ENCODE assay signal across 21 cellular contexts in genomic region chr10:7312179-7312857, GRCh38.
A peak's percentile ranks its signal among the peaks of the same experiment; 100 is the strongest.
DNase-seq lines count a peak whose midpoint lies in the region; ATAC-seq, FAIRE-seq and TF ChIP-seq lines count a peak whose summit lies in the region.
"Had no signal": no experiment of that assay in that cellular context is flagged by ENCODE, and none has a peak within 500 bp of the region (broad histone marks: within the 10 kb centered on the region; RNA-seq: fewer than 3 reads in every experiment).

No MANE protein-coding gene starts in this region.

- 85 to 94% (median 91%) methylated on average over 15 of the region's 15 CpGs for WGBS in stomach, 5 donors

- no peak for TF ChIP-seq POLR2A in stomach (IDR thresholded peaks at IDR 0.05)

- H3K27ac Mint-ChIP-seq in natural killer cell treated with Interleukin-12 subunit alpha and Interleukin-12 subunit beta and Interleukin-15 and Interleukin-18, amount 100 ng/mL, for 72 hours = peak overlapping the region; percentile 54 to 95
- H3K27ac Mint-ChIP-seq in natural killer cell = peak overlapping the region in 1 of 2 donors; percentile 43
- H3K27ac Mint-ChIP-seq in central memory CD8-positive, alpha-beta T cell (ENCODE audit: low read depth) = peak overlapping the region; percentile 35
- H3K27ac Mint-ChIP-seq in nephron progenitor cell = peak overlapping the region; percentile 86
- H3K27ac Mint-ChIP-seq: CD14-positive monocyte had no signal

- peaks cover 64 to 71% of the 10 kb centered on the region in 2 donors for H3K4me1 Mint-ChIP-seq in natural killer cell treated with Interleukin-12 subunit alpha and Interleukin-12 subunit beta and Interleukin-15 and Interleukin-18, amount 100 ng/mL, for 72 hours (ENCODE audit: low read depth in 2 of 2)
- H3K4me1 Mint-ChIP-seq in natural killer cell (peaks cover 77 to 85% of the 10 kb centered on the region in 2 donors), nephron progenitor cell (peaks cover 45% of the 10 kb centered on the region)
- peaks cover 70% of the 10 kb centered on the region for H3K4me1 Mint-ChIP-seq in central memory CD8-positive, alpha-beta T cell

- intact Hi-C loops in natural killer cell (cut with micrococcal nuclease) (no loop called here), stomach (cut with DNase I; ENCODE audit: low total_unique reads) (no loop called here)

- H3K27ac ChIP-seq in stomach = no peak overlapping the region
- H3K27ac ChIP-seq: KMS-11, Peyer's patch, SJCRH30 had no signal

- no peak overlapping the region for H3K4me3 ChIP-seq in stomach
- H3K4me3 ChIP-seq: GM12878, Peyer's patch, SJCRH30 had no signal

- no peaks in the 10 kb centered on the region for H3K9me3 Mint-ChIP-seq in natural killer cell treated with Interleukin-12 subunit alpha and Interleukin-12 subunit beta and Interleukin-15 and Interleukin-18, amount 100 ng/mL, for 72 hours
- no peaks in the 10 kb centered on the region for H3K9me3 Mint-ChIP-seq in natural killer cell
- H3K9me3 Mint-ChIP-seq in central memory CD8-positive, alpha-beta T cell = no peaks in the 10 kb centered on the region
- peaks cover 17% of the 10 kb centered on the region for H3K9me3 Mint-ChIP-seq in nephron progenitor cell
- H3K9me3 Mint-ChIP-seq: H9 had no signal

- no peaks in the 10 kb centered on the region for H3K27me3 ChIP-seq in stomach
- H3K27me3 ChIP-seq: Peyer's patch, SJCRH30 had no signal

- no peak for TF ChIP-seq EP300 in stomach (IDR thresholded peaks at IDR 0.05)

- no peak for TF ChIP-seq CTCF in natural killer cell (IDR thresholded peaks at IDR 0.05)
- no peak for TF ChIP-seq CTCF in nephron progenitor cell (IDR thresholded peaks at IDR 0.05)
- no peak for TF ChIP-seq CTCF in stomach (IDR thresholded peaks at IDR 0.05)

- DNase-seq in natural killer cell treated with Interleukin-12 subunit alpha and Interleukin-12 subunit beta and Interleukin-15 and Interleukin-18, amount 100 ng/mL, for 72 hours (ENCODE audit: low spot score) = no peak
- no peak for DNase-seq in natural killer cell
- no peak for DNase-seq in central memory CD8-positive, alpha-beta T cell (ENCODE audit: low spot score in 2 of 2)
- DNase-seq in nephron progenitor cell = no peak
- DNase-seq in SKM-1 treated with dmso at 0.1 percent for 144 hours (lab: John Stamatoyannopoulos, UW; ENCODE audit: unreplicated experiment) = no peak
- no peak for DNase-seq in stomach
- no peak for DNase-seq in urothelium cell line (ENCODE audit: low spot score)
- DNase-seq: DMS79 treated with DMSO at 0.1 percent for 48 hours, H9, NCI-H1105, NCI-H146, NCI-H2029 treated with DMSO at 0.1 percent for 48 hours, NCI-H226, NCI-H510A treated with DMSO at 0.1 percent for 48 hours, NCI-H748 treated with DMSO at 0.1 percent for 48 hours, Peyer's patch, SJCRH30, SW 1271 had no signal

- ATAC-seq in natural killer cell treated with Interleukin-12 subunit alpha and Interleukin-12 subunit beta and Interleukin-15 and Interleukin-18, amount 100 ng/mL, for 72 hours = no peak
- ATAC-seq in natural killer cell = no peak
- ATAC-seq in central memory CD8-positive, alpha-beta T cell (replicated peaks; ENCODE audit: extremely low read depth, poor library complexity, severe bottlenecking) = no peak
- ATAC-seq: GM12878 had no signal

- H3K4me1 ChIP-seq in stomach = peaks cover 0 to 10% (median 0%) of the 10 kb centered on the region in 4 donors
- H3K4me1 ChIP-seq: Peyer's patch, SJCRH30 had no signal

- H3K4me3 Mint-ChIP-seq in natural killer cell treated with Interleukin-12 subunit alpha and Interleukin-12 subunit beta and Interleukin-15 and Interleukin-18, amount 100 ng/mL, for 72 hours = no peak overlapping the region
- H3K4me3 Mint-ChIP-seq in natural killer cell (no peak overlapping the region), nephron progenitor cell (no peak overlapping the region)
- H3K4me3 Mint-ChIP-seq in central memory CD8-positive, alpha-beta T cell = no peak overlapping the region
- H3K4me3 Mint-ChIP-seq: CD14-positive monocyte, H9 had no signal

- no peaks in the 10 kb centered on the region for H3K36me3 ChIP-seq in stomach
- H3K36me3 ChIP-seq: Peyer's patch, SJCRH30 had no signal

- no peaks in the 10 kb centered on the region for H3K27me3 Mint-ChIP-seq in natural killer cell treated with Interleukin-12 subunit alpha and Interleukin-12 subunit beta and Interleukin-15 and Interleukin-18, amount 100 ng/mL, for 72 hours
- H3K27me3 Mint-ChIP-seq in natural killer cell (ENCODE audit: low read depth in 2 of 2) = no peaks in the 10 kb centered on the region
- H3K27me3 Mint-ChIP-seq in central memory CD8-positive, alpha-beta T cell = no peaks in the 10 kb centered on the region
- H3K27me3 Mint-ChIP-seq in nephron progenitor cell (ENCODE audit: low read depth, poor library complexity) = peaks cover 3% of the 10 kb centered on the region

- H3K36me3 Mint-ChIP-seq in natural killer cell treated with Interleukin-12 subunit alpha and Interleukin-12 subunit beta and Interleukin-15 and Interleukin-18, amount 100 ng/mL, for 72 hours = peaks cover 21% of the 10 kb centered on the region
- H3K36me3 Mint-ChIP-seq in natural killer cell = no peaks in the 10 kb centered on the region
- peaks cover 4% of the 10 kb centered on the region for H3K36me3 Mint-ChIP-seq in central memory CD8-positive, alpha-beta T cell (ENCODE audit: insufficient read depth)
- peaks cover 23% of the 10 kb centered on the region for H3K36me3 Mint-ChIP-seq in nephron progenitor cell (ENCODE audit: low read depth)

- no peak for FAIRE-seq in urothelium cell line (lab: Jason Lieb, UNC)
- FAIRE-seq: GM12878 had no signal

- H3K9me3 ChIP-seq in stomach = peaks cover 0 to 7% (median 0%) of the 10 kb centered on the region in 4 donors
- H3K9me3 ChIP-seq: SJCRH30 had no signal
